In the genomic region with DNA sequence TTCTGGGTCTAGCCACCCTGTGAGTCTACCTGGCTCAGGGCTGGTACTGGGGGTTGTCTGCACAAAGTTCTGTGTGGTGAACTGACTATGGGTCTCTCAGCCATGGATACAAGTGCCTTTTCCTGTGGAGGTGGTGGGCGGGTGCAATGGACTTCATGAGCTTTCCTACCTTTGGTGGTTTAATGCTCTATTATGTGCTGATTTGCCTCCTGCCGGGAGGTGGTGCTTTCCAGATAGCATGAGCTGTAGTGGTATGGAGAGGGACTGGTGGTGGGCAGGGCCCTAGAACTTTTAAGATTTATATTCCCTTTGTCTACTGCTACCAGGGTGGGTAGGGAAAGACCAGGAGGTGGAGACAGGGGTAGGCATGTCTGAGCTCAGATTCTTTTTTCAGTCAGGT, we compare ENCODE assay signal across 33 cellular contexts. TPM values are rescaled to one million over a fixed set of nuclear protein-coding genes. Genes with fewer than 3 reads are reported as not detected.
A peak's percentile ranks its signal among the peaks of the same experiment; 100 is the strongest.
DNase-seq lines count a peak whose midpoint lies in the region; ATAC-seq and TF ChIP-seq lines count a peak whose summit lies in the region.
"Had no signal": no experiment of that assay in that cellular context is flagged by ENCODE, and none has a peak within 500 bp of the region (broad histone marks: within the 10 kb centered on the region; RNA-seq: fewer than 3 reads in every experiment).

No MANE protein-coding gene starts in this region.

- no peak overlapping the region for H3K4ac ChIP-seq in mesendoderm (ENCODE audit: low read depth, low read length)

- no peaks in the 10 kb centered on the region for H3K27me3 Mint-ChIP-seq in endodermal cell (ENCODE audit: insufficient read depth)
- H3K27me3 Mint-ChIP-seq: B cell; CD4-positive, alpha-beta memory T cell; CD4-positive, alpha-beta T cell; CD4-positive, CD25-positive, alpha-beta regulatory T cell; CD8-positive, alpha-beta memory T cell had no signal

- H3K79me1 ChIP-seq in mesendoderm (ENCODE audit: low read length) = no peaks in the 10 kb centered on the region

- no peak for TF ChIP-seq CTCF in endodermal cell (conservative IDR thresholded peaks at IDR 0.05)
- no peak for TF ChIP-seq CTCF in osteoblast (IDR thresholded peaks at IDR 0.05; ENCODE audit: extremely low read depth, low read depth, low read length)

- no peak overlapping the region for H3K4me3 Mint-ChIP-seq in endodermal cell
- H3K4me3 Mint-ChIP-seq: B cell; CD14-positive monocyte; CD4-positive, alpha-beta memory T cell; CD4-positive, alpha-beta T cell; CD4-positive, CD25-positive, alpha-beta regulatory T cell; CD8-positive, alpha-beta memory T cell; CD8-positive, alpha-beta T cell had no signal

- H2AFZ ChIP-seq in osteoblast (ENCODE audit: low read length) = no peak overlapping the region

- peaks cover 8% of the 10 kb centered on the region for H3K4me1 Mint-ChIP-seq in endodermal cell
- H3K4me1 Mint-ChIP-seq: B cell; CD14-positive monocyte; CD4-positive, alpha-beta memory T cell; CD8-positive, alpha-beta memory T cell had no signal

- H4K5ac ChIP-seq in mesendoderm (ENCODE audit: low read length) = no peak overlapping the region

- H3K4me2 ChIP-seq in mesendoderm (ENCODE audit: low read length) = no peak overlapping the region
- H3K4me2 ChIP-seq in osteoblast (ENCODE audit: insufficient read depth, low read length) = no peak overlapping the region
- H3K4me2 ChIP-seq: A549; BLaER1; BLaER1 treated with 17β-estradiol and CSF1 and Interleukin-3, amounts not matched to agents 10 nM and 100 nM had no signal

- no peak overlapping the region for H2BK120ac ChIP-seq in mesendoderm (ENCODE audit: low read depth, low read length)

- no peak overlapping the region for H3K18ac ChIP-seq in mesendoderm (ENCODE audit: low read length)

- H3K27me3 ChIP-seq in endodermal cell (ENCODE audit: control insufficient read depth, insufficient read depth, low read length, poor library complexity, severe bottlenecking) (no peaks in the 10 kb centered on the region), mesendoderm (ENCODE audit: insufficient read depth, low read length, poor library complexity) (no peaks in the 10 kb centered on the region), osteoblast (ENCODE audit: insufficient read depth, low read length) (no peaks in the 10 kb centered on the region)
- H3K27me3 ChIP-seq: BE2C had no signal

- H3K4me3 ChIP-seq in endodermal cell (ENCODE audit: low read length) (no peak overlapping the region), mesendoderm (ENCODE audit: low read length) (no peak overlapping the region), osteoblast (ENCODE audit: insufficient read depth, low read length) (no peak overlapping the region)
- H3K4me3 ChIP-seq: A549; BLaER1; BLaER1 treated with 17β-estradiol and CSF1 and Interleukin-3, amounts not matched to agents 10 nM and 100 nM had no signal

- WGBS in endodermal cell (ENCODE audit: insufficient coverage in 1 of 2, insufficient read length in 1 of 2), 2 experiments = no CpG with 5 or more reads among the region's 2 CpGs
- no CpG with 5 or more reads among the region's 2 CpGs for WGBS in mesendoderm (ENCODE audit: extremely low coverage, insufficient coverage, low lambda C conversion rate)

- H3K79me2 ChIP-seq in mesendoderm (ENCODE audit: control insufficient read depth, insufficient read depth, low read length) = no peaks in the 10 kb centered on the region
- H3K79me2 ChIP-seq in osteoblast (ENCODE audit: insufficient read depth, low read length) = no peaks in the 10 kb centered on the region

- H3K9me3 Mint-ChIP-seq in endodermal cell = peaks cover 73% of the 10 kb centered on the region
- H3K9me3 Mint-ChIP-seq: CD4-positive, alpha-beta T cell had no signal

- H4K8ac ChIP-seq in mesendoderm (ENCODE audit: low read depth, low read length) = no peak overlapping the region

- H3K9me3 ChIP-seq in endodermal cell (ENCODE audit: control insufficient read depth, low read length) (peaks cover 5% of the 10 kb centered on the region), osteoblast (ENCODE audit: low read depth, low read length) (no peaks in the 10 kb centered on the region)
- H3K9me3 ChIP-seq: A549, BE2C, Caco-2 had no signal

- no peaks in the 10 kb centered on the region for H3K4me1 ChIP-seq in endodermal cell (ENCODE audit: control insufficient read depth, insufficient read depth, low read length)
- no peaks in the 10 kb centered on the region for H3K4me1 ChIP-seq in mesendoderm (ENCODE audit: control insufficient read depth, low read depth, low read length)
- no peaks in the 10 kb centered on the region for H3K4me1 ChIP-seq in osteoblast (ENCODE audit: insufficient read depth, low read length)
- H3K4me1 ChIP-seq: A549; BE2C; BLaER1; BLaER1 treated with 17β-estradiol and CSF1 and Interleukin-3, amounts not matched to agents 10 nM and 100 nM; Caco-2 had no signal

- DNase-seq in endodermal cell = peak; percentile 48
- peak; percentile 55 for DNase-seq in mesendoderm
- peak; percentile 58 for DNase-seq in osteoblast (ENCODE audit: insufficient read length, low spot score, missing footprints)
- DNase-seq in activated CD4-positive, alpha-beta T cell treated with anti-CD3 and anti-CD28 coated beads, Interleukin-2, amount 50 U/mL, for 48 hours = no peak
- no peak for DNase-seq in HCEC 1CT
- DNase-seq: 8988T; ACHN; AML-193; BE2C; C1 segment of cervical spinal cord; Caco-2; Calu3; CD4-positive, alpha-beta memory T cell; CD4-positive, alpha-beta T cell; CD4-positive, CD25-positive, alpha-beta regulatory T cell; CD8-positive, alpha-beta memory T cell; CD8-positive, alpha-beta T cell; COR-L47; DMS 273 treated with DMSO at 0.1 percent for 48 hours; DMS153; DMS53; DMS79; DMS79 treated with DMSO at 0.1 percent for 48 hours; DND-41; EL had no signal

- no peak overlapping the region for H2BK5ac ChIP-seq in mesendoderm (ENCODE audit: low read length)

- no peak for ATAC-seq in HG03135 (IDR thresholded peaks at IDR 0.05; ENCODE audit: unreplicated experiment)
- ATAC-seq: A549; CD8-positive, alpha-beta T cell had no signal

- no peaks in the 10 kb centered on the region for H4K20me1 ChIP-seq in osteoblast (ENCODE audit: insufficient read depth, low read length)
- H4K20me1 ChIP-seq: BLaER1; BLaER1 treated with 17β-estradiol and CSF1 and Interleukin-3, amounts not matched to agents 10 nM and 100 nM had no signal

- H3K27ac ChIP-seq in endodermal cell (ENCODE audit: low read depth, low read length) = no peak overlapping the region
- H3K27ac ChIP-seq in mesendoderm (ENCODE audit: low read depth, low read length) = no peak overlapping the region
- no peak overlapping the region for H3K27ac ChIP-seq in osteoblast (ENCODE audit: low read depth, low read length)
- H3K27ac ChIP-seq: 22Rv1; A549; BLaER1; BLaER1 treated with 17β-estradiol and CSF1 and Interleukin-3, amounts not matched to agents 10 nM and 100 nM; C4-2B had no signal

- H2AK5ac ChIP-seq in mesendoderm (ENCODE audit: low read length) = no peak overlapping the region

- H3K36me3 Mint-ChIP-seq in endodermal cell (ENCODE audit: low read depth) = peaks cover 5% of the 10 kb centered on the region
- H3K36me3 Mint-ChIP-seq: CD14-positive monocyte; CD4-positive, CD25-positive, alpha-beta regulatory T cell; CD8-positive, alpha-beta memory T cell; CD8-positive, alpha-beta T cell had no signal

- no peak overlapping the region for H2BK15ac ChIP-seq in mesendoderm (replicated peaks; ENCODE audit: low read depth)

- no peak overlapping the region for H3K56ac ChIP-seq in mesendoderm (ENCODE audit: low read length)

- H3K36me3 ChIP-seq in endodermal cell (ENCODE audit: control insufficient read depth, insufficient read depth, low read length) (no peaks in the 10 kb centered on the region), mesendoderm (ENCODE audit: control insufficient read depth, insufficient read depth, low read length) (no peaks in the 10 kb centered on the region), osteoblast (ENCODE audit: insufficient read depth, low read length) (no peaks in the 10 kb centered on the region)
- H3K36me3 ChIP-seq: BE2C; BLaER1; BLaER1 treated with 17β-estradiol and CSF1 and Interleukin-3, amounts not matched to agents 10 nM and 100 nM had no signal

- peak overlapping the region; percentile 66 for H3K27ac Mint-ChIP-seq in endodermal cell
- H3K27ac Mint-ChIP-seq: B cell; CD14-positive monocyte; CD4-positive, alpha-beta T cell; CD8-positive, alpha-beta memory T cell; CD8-positive, alpha-beta T cell had no signal

- H3K9ac ChIP-seq in endodermal cell (ENCODE audit: extremely low read depth, low read length, poor library complexity, severe bottlenecking) = no peak overlapping the region
- H3K9ac ChIP-seq in mesendoderm (ENCODE audit: low read length) = no peak overlapping the region
- H3K9ac ChIP-seq: BLaER1; BLaER1 treated with 17β-estradiol and CSF1 and Interleukin-3, amounts not matched to agents 10 nM and 100 nM had no signal

- H3K23ac ChIP-seq in mesendoderm (ENCODE audit: low read length) = no peak overlapping the region

RNA-seq across cellular contexts. Expression of a gene that starts 48.0 kb away (rescaled TPM):
- total RNA-seq in endodermal cell = 10 to 100 TPM; 37.9 to 40.6 TPM
- polyA plus RNA-seq in endodermal cell (2013, experiment 1 of 2) = 28.1 TPM
- polyA plus RNA-seq in endodermal cell (2013, experiment 2 of 2) = 27.6 TPM
- 66.6 TPM for polyA plus RNA-seq in mesendoderm (2013, experiment 1 of 2)
- 63.9 TPM for polyA plus RNA-seq in mesendoderm (2013, experiment 2 of 2)
- total RNA-seq in osteoblast = 13.4 and 14.7 TPM in 2 replicates

Comparison
In these comparisons a context has a peak if more than half of its experiments do, and no peak if none do; other contexts are left out.
1. DNase-seq: peak in endodermal cell (single experiment), mesendoderm (single experiment) and osteoblast (single experiment); none in activated CD4-positive, alpha-beta T cell treated with anti-CD3 and anti-CD28 coated beads, Interleukin-2, amount 50 U/mL, for 48 hours (0 of 2) and HCEC 1CT (single experiment).